Comparison of ENCODE assay signal across 10 cellular contexts in genomic region chr6:27593200-27593818, GRCh38.
DNase-seq lines count a peak whose midpoint lies in the region; ATAC-seq and TF ChIP-seq lines count a peak whose summit lies in the region.
"Had no signal": no experiment of that assay in that cellular context is flagged by ENCODE, and none has a peak within 500 bp of the region (broad histone marks: within the 10 kb centered on the region; RNA-seq: fewer than 3 reads in every experiment).

No MANE protein-coding gene starts in this region.

- peak overlapping the region; percentile 43 for H3K4me3 ChIP-seq in AG04449 (ENCODE audit: low read depth, low read length)
- H3K4me3 ChIP-seq in KMS-11 (IDR thresholded peaks at IDR 0.05; ENCODE audit: insufficient read depth, low read depth, low read length), result no peak overlapping the region
- peak overlapping the region; percentile 8 to 81 (median 29) for H3K4me3 ChIP-seq in fibroblast of lung (replicated peaks in 1 of 4; ENCODE audit: control extremely low read depth in 1 of 4, insufficient read depth in 1 of 4, low read depth in 3 of 4, low read length in 4 of 4)
- H3K4me3 ChIP-seq in effector memory CD4-positive, alpha-beta T cell (ENCODE audit: insufficient read depth, low read depth, low read length, poor library complexity, severe bottlenecking), result no peak overlapping the region

- no peak overlapping the region for H2AFZ ChIP-seq in KMS-11 (ENCODE audit: low read depth)
- no peak overlapping the region for H2AFZ ChIP-seq in fibroblast of lung (ENCODE audit: low read length)

- POLR2A ChIA-PET in AG04449 (lab: Yijun Ruan, JAX), result no interaction called here

- H3K9me3 ChIP-seq in fibroblast of lung (ENCODE audit: control insufficient read depth, insufficient read depth, low read depth, low read length), result no peaks in the 10 kb centered on the region
- H3K9me3 ChIP-seq in effector memory CD4-positive, alpha-beta T cell (ENCODE audit: control insufficient read depth, low read length), result no peaks in the 10 kb centered on the region

- no peak for DNase-seq in AG04449 (ENCODE audit: low read depth, low spot score)
- peak in 1 of 2 donors; percentile 4 for DNase-seq in fibroblast of lung (ENCODE audit: low read depth in 2 of 2)
- DNase-seq in effector memory CD4-positive, alpha-beta T cell, result no peak
- no peak for DNase-seq in ureter (ENCODE audit: low spot score)
- DNase-seq: naive B cell, NCI-H187 had no signal

- H3K36me3 ChIP-seq in KMS-11 (ENCODE audit: insufficient read depth) (no peaks in the 10 kb centered on the region), fibroblast of lung (ENCODE audit: control insufficient read depth, insufficient read depth, low read length) (no peaks in the 10 kb centered on the region)
- H3K36me3 ChIP-seq in effector memory CD4-positive, alpha-beta T cell (ENCODE audit: control insufficient read depth, insufficient read depth, low read length), result no peaks in the 10 kb centered on the region

- CTCF ChIA-PET in AG04449 (lab: Yijun Ruan, JAX), result no interaction called here

- H3K4me2 ChIP-seq in KMS-11 (peak overlapping the region; percentile 27; the same call in 1 of the 2 replicates), fibroblast of lung (ENCODE audit: extremely low read depth, insufficient read depth, low read length) (peak overlapping the region; percentile 83)

- ATAC-seq in GM19351 (IDR thresholded peaks at IDR 0.05; ENCODE audit: unreplicated experiment) (peak; percentile 1), HG02571 (IDR thresholded peaks at IDR 0.05; ENCODE audit: unreplicated experiment) (no peak), HG02852 (IDR thresholded peaks at IDR 0.05; ENCODE audit: unreplicated experiment) (no peak)

- H4K20me1 ChIP-seq in KMS-11 (ENCODE audit: insufficient read depth) (no peaks in the 10 kb centered on the region), fibroblast of lung (ENCODE audit: control insufficient read depth, extremely low read depth, insufficient read depth, low read length) (no peaks in the 10 kb centered on the region)

- H3K27ac ChIP-seq in KMS-11 (no peak overlapping the region), fibroblast of lung (ENCODE audit: insufficient read depth, low read length) (no peak overlapping the region)
- H3K27ac ChIP-seq in effector memory CD4-positive, alpha-beta T cell (ENCODE audit: insufficient read depth, low read length, poor library complexity, severe bottlenecking), result no peak overlapping the region

- no peak overlapping the region for H3K9ac ChIP-seq in KMS-11
- no peak overlapping the region for H3K9ac ChIP-seq in fibroblast of lung (ENCODE audit: insufficient read depth, low read length)

- H3K27me3 ChIP-seq in KMS-11 (ENCODE audit: insufficient read depth, low read depth) (no peaks in the 10 kb centered on the region), fibroblast of lung (ENCODE audit: control insufficient read depth, insufficient read depth, low read length) (no peaks in the 10 kb centered on the region)
- H3K27me3 ChIP-seq in effector memory CD4-positive, alpha-beta T cell (replicated peaks; ENCODE audit: control insufficient read depth, insufficient read depth, low read length, poor library complexity, severe bottlenecking), result peaks cover 50% of the 10 kb centered on the region

- TF ChIP-seq CTCF in AG04449 (IDR thresholded peaks at IDR 0.05; ENCODE audit: insufficient read depth, low read length, missing control alignments) (no peak), KMS-11 (conservative IDR thresholded peaks at IDR 0.05; ENCODE audit: low read depth, low read length) (no peak), fibroblast of lung (conservative IDR thresholded peaks at IDR 0.05 in 1 of 2, IDR thresholded peaks at IDR 0.05 in 1 of 2; ENCODE audit: low read depth in 1 of 2, low read length in 2 of 2) (no peak)

- H3K4me1 ChIP-seq in KMS-11 (ENCODE audit: low read depth, poor library complexity, severe bottlenecking), result no peaks in the 10 kb centered on the region
- H3K4me1 ChIP-seq in fibroblast of lung (ENCODE audit: control insufficient read depth, extremely low read depth, insufficient read depth, low read length), result no peaks in the 10 kb centered on the region
- H3K4me1 ChIP-seq in effector memory CD4-positive, alpha-beta T cell (ENCODE audit: control insufficient read depth, insufficient read depth, low read length, poor library complexity, severe bottlenecking), result no peaks in the 10 kb centered on the region

- H3K79me2 ChIP-seq in KMS-11 (ENCODE audit: insufficient read depth, low read depth) (no peaks in the 10 kb centered on the region), fibroblast of lung (ENCODE audit: control insufficient read depth, insufficient read depth, low read length) (no peaks in the 10 kb centered on the region)

Comparison
In these comparisons a context has a peak if more than half of its experiments do, and no peak if none do; other contexts are left out.
1. H3K4me3 ChIP-seq: peak in AG04449 (single experiment) and fibroblast of lung (4 of 4); none in KMS-11 (single experiment) and effector memory CD4-positive, alpha-beta T cell (single experiment).